Comparison of ENCODE assay signal across 11 cellular contexts in the genomic region with DNA sequence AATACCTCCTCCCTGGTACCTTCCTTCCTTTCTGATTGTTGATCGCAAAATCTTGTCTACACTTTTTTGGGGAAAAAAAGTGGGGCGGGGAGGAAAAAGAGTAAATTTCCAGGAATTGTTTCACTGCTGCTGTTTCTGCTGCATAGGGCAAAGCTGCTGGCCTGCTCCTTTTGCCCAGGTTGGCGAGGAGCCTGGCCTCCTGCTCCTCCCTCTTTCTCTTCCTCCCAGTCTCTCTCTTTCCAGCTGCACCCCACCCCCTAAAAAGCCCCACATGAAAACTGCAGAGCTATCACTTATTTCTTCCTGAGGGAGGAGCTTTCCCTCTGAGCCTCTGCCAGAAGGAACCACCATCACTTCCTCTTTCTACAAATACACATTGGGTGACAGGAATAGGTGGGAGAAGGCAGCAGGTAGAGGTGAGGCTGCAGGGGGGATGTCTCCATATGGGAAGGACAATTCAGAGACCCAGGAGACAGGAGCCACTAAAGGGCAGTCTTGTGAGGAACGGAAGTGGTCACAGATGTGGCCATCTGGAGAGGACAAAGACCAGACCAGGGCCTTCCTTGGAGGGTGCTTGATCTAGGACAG. TPM values are rescaled to one million over a fixed set of nuclear protein-coding genes. Genes with fewer than 3 reads are reported as not detected.
DNase-seq lines count a peak whose midpoint lies in the region; ATAC-seq lines count a peak whose summit lies in the region.
"Had no signal": no experiment of that assay in that cellular context is flagged by ENCODE, and none has a peak within 500 bp of the region (broad histone marks: within the 10 kb centered on the region; RNA-seq: fewer than 3 reads in every experiment).

No MANE protein-coding gene starts in this region.

- DNase-seq in NOMO-1 treated with DMSO at 0.1 percent for 48 hours (lab: John Stamatoyannopoulos, UW; ENCODE audit: unreplicated experiment) (peak; percentile 21), NOMO-1 treated with dmso at 0.1 percent for 144 hours (lab: John Stamatoyannopoulos, UW; ENCODE audit: unreplicated experiment) (no peak), RPMI7951 (ENCODE audit: low read depth) (peak; percentile 13), head of caudate nucleus (peak in 27 of 42 donors; percentile 10 to 57 (median 34))
- no peak for DNase-seq in stimulated activated CD4-positive, alpha-beta T cell treated with anti-CD3 and anti-CD28 coated beads, Interleukin-12 subunit alpha, Interleukin-12 subunit beta, amount 100 ng/mL, for 4 hours
- DNase-seq: NCI-H2029 had no signal

- ATAC-seq in HG03354 (IDR thresholded peaks at IDR 0.05; ENCODE audit: poor library complexity, severe bottlenecking, unreplicated experiment), result no peak
- ATAC-seq in GM18519 (IDR thresholded peaks at IDR 0.05; ENCODE audit: low FRiP score, unreplicated experiment), result no peak
- ATAC-seq: SK-N-SH treated with all-trans-retinoic acid at 6 μM for 48 hours had no signal

- no peaks in the 10 kb centered on the region for H3K27me3 ChIP-seq in skeletal muscle tissue (ENCODE audit: control insufficient read depth in 3 of 3, insufficient read depth in 3 of 3, low read length in 3 of 3)

- no peaks in the 10 kb centered on the region for H3K9me3 ChIP-seq in skeletal muscle tissue (ENCODE audit: control insufficient read depth in 3 of 3, low read length in 3 of 3)
- H3K9me3 ChIP-seq: thoracic aorta had no signal

- H3K4me1 ChIP-seq in skeletal muscle tissue (ENCODE audit: control insufficient read depth in 3 of 3, insufficient read depth in 3 of 3, low read length in 3 of 3), result peaks cover 0 to 17% (median 7%) of the 10 kb centered on the region in 3 donors

- H3K27ac ChIP-seq in skeletal muscle tissue (ENCODE audit: low read depth, low read length), result peak overlapping the region; percentile 17
- H3K27ac ChIP-seq: thoracic aorta had no signal

- no peak overlapping the region for H3K4me3 ChIP-seq in skeletal muscle tissue (ENCODE audit: low read length in 3 of 3)
- H3K4me3 ChIP-seq: thoracic aorta had no signal

- intact Hi-C loops in head of caudate nucleus (cut with DNase I), result no loop called here

- peaks cover 0 to 6% (median 2%) of the 10 kb centered on the region in 3 donors for H3K36me3 ChIP-seq in skeletal muscle tissue (ENCODE audit: control insufficient read depth in 3 of 3, insufficient read depth in 3 of 3, low read length in 3 of 3)

- H3K9ac ChIP-seq in skeletal muscle tissue (ENCODE audit: low read depth in 1 of 3, low read length in 3 of 3), result no peak overlapping the region

RNA-seq across cellular contexts. Expression of a gene that starts 14.9 kb away (rescaled TPM):
- 2.3 and 2.6 TPM in 2 replicates for total RNA-seq in RPMI7951 (2014; rRNA removed; shearing (Covaris generic))
- total RNA-seq in skeletal muscle tissue, result 5.7 TPM

RNA-seq across cellular contexts. Expression of a gene that starts 24.9 kb away (rescaled TPM):
- total RNA-seq in RPMI7951 (2014; rRNA removed; shearing (Covaris generic)), result not detected in 2 replicates
- total RNA-seq in skeletal muscle tissue, result not detected
- total RNA-seq: thoracic aorta had no signal

RNA-seq across cellular contexts. Expression of a gene that starts 34.0 kb away (rescaled TPM):
- 0.29 TPM in 1 of 2 replicates, not detected in the other for total RNA-seq in RPMI7951 (2014; rRNA removed; shearing (Covaris generic))
- total RNA-seq in skeletal muscle tissue, result 0.52 TPM

RNA-seq across cellular contexts. Expression of a gene that starts 57.2 kb away (rescaled TPM):
- total RNA-seq in RPMI7951 (2014; rRNA removed; shearing (Covaris generic)), result not detected in 2 replicates
- not detected for total RNA-seq in skeletal muscle tissue

RNA-seq across cellular contexts. Expression of a gene that starts 58.5 kb away (rescaled TPM):
- not detected in 2 replicates for total RNA-seq in RPMI7951 (2014; rRNA removed; shearing (Covaris generic))
- not detected for total RNA-seq in skeletal muscle tissue

Comparison
In these comparisons a context has a peak if more than half of its experiments do, and no peak if none do; other contexts are left out.
1. DNase-seq: peak in NOMO-1 treated with DMSO at 0.1 percent for 48 hours (single experiment), RPMI7951 (single experiment) and head of caudate nucleus (27 of 42); none in NOMO-1 treated with dmso at 0.1 percent for 144 hours (single experiment) and stimulated activated CD4-positive, alpha-beta T cell treated with anti-CD3 and anti-CD28 coated beads, Interleukin-12 subunit alpha, Interleukin-12 subunit beta, amount 100 ng/mL, for 4 hours (single experiment).